ENCODE assay signal across 8 cellular contexts in the genomic region with DNA sequence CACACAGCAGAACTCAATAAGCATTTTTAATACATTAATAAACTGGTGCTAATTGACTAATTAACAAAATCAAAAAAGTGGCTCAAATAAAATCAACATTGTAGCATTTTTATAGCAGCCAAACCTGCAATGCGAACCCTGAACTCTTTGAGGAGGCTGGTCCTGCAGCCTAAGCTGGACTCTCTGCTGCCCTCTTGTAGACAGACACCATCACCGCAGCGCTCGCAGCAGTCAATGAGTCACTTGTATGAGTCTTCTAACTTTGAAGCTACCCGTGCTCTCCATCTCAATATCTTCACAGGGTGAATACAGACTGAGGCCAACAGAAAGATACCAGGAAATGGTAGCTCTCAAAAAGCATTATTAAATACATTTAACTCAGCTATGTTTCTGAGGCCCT. TPM values are rescaled to one million over a fixed set of nuclear protein-coding genes. Genes with fewer than 3 reads are reported as not detected.
DNase-seq lines count a peak whose midpoint lies in the region; ATAC-seq and TF ChIP-seq lines count a peak whose summit lies in the region.

No MANE protein-coding gene starts in this region.

- TF ChIP-seq CTCF in fibroblast of mammary gland (conservative IDR thresholded peaks at IDR 0.05; ENCODE audit: control insufficient read depth, insufficient read depth, low read depth, low read length): peak; percentile 22

- H3K4me1 Mint-ChIP-seq in T-helper 17 cell: peaks cover 2% of the 10 kb centered on the region

- H3K27ac Mint-ChIP-seq in T-helper 17 cell: no peak overlapping the region

- no peak overlapping the region for H3K4me3 ChIP-seq in fibroblast of mammary gland (ENCODE audit: control insufficient read depth, low read depth, low read length)

- ATAC-seq in HG02642 (IDR thresholded peaks at IDR 0.05; ENCODE audit: poor library complexity, unreplicated experiment) (peak; percentile 47), T-helper 17 cell (peak; percentile 36), GM21825 (IDR thresholded peaks at IDR 0.05; ENCODE audit: unreplicated experiment) (no peak)
- ATAC-seq in stimulated activated naive CD8-positive, alpha-beta T cell treated with anti-CD3 and anti-CD28 coated beads, Interleukin-15, Interleukin-2, amounts not matched to agents 100 U/mL and 50 U/mL, for 24 hours: no peak

- H3K27me3 Mint-ChIP-seq in T-helper 17 cell: peaks cover 22% of the 10 kb centered on the region

- H3K9me3 ChIP-seq in T-helper 17 cell (ENCODE audit: control insufficient read depth, low read length, poor library complexity, severe bottlenecking): no peaks in the 10 kb centered on the region

- H3K36me3 Mint-ChIP-seq in T-helper 17 cell (ENCODE audit: low read depth): peaks cover 3% of the 10 kb centered on the region

- DNase-seq in AG08396 (ENCODE audit: low spot score) (peak; percentile 3), T-helper 17 cell (no peak), fibroblast of mammary gland (ENCODE audit: low read depth) (peak; percentile 18), NCI-H774 (lab: John Stamatoyannopoulos, UW) (no peak)
- peak; percentile 29 for DNase-seq in stimulated activated naive CD8-positive, alpha-beta T cell treated with anti-CD3 and anti-CD28 coated beads, Interleukin-15, Interleukin-2, amounts not matched to agents 100 U/mL and 50 U/mL, for 24 hours
- no peak for DNase-seq in effector CD4-positive, alpha-beta T cell

- no peak overlapping the region for H3K4me3 Mint-ChIP-seq in T-helper 17 cell

RNA-seq across cellular contexts. Expression of gene KRTAP7-1, which starts 9.7 kb away (rescaled TPM):
- total RNA-seq in T-helper 17 cell: not detected

RNA-seq across cellular contexts. Expression of gene KRTAP8-1, which starts 26.2 kb away (rescaled TPM):
- not detected for total RNA-seq in T-helper 17 cell

RNA-seq across cellular contexts. Expression of gene KRTAP11-1, which starts 42.1 kb away (rescaled TPM):
- not detected for total RNA-seq in T-helper 17 cell

Comparison
In these comparisons a context has a peak if more than half of its experiments do, and no peak if none do; other contexts are left out.
1. DNase-seq: peak in AG08396 (single experiment), fibroblast of mammary gland (single experiment) and stimulated activated naive CD8-positive, alpha-beta T cell treated with anti-CD3 and anti-CD28 coated beads, Interleukin-15, Interleukin-2, amounts not matched to agents 100 U/mL and 50 U/mL, for 24 hours (single experiment); none in T-helper 17 cell (0 of 3), effector CD4-positive, alpha-beta T cell (single experiment) and NCI-H774 (single experiment).
2. ATAC-seq: peak in HG02642 (single experiment) and T-helper 17 cell (single experiment); none in stimulated activated naive CD8-positive, alpha-beta T cell treated with anti-CD3 and anti-CD28 coated beads, Interleukin-15, Interleukin-2, amounts not matched to agents 100 U/mL and 50 U/mL, for 24 hours (single experiment) and GM21825 (single experiment).